In the genomic region with DNA sequence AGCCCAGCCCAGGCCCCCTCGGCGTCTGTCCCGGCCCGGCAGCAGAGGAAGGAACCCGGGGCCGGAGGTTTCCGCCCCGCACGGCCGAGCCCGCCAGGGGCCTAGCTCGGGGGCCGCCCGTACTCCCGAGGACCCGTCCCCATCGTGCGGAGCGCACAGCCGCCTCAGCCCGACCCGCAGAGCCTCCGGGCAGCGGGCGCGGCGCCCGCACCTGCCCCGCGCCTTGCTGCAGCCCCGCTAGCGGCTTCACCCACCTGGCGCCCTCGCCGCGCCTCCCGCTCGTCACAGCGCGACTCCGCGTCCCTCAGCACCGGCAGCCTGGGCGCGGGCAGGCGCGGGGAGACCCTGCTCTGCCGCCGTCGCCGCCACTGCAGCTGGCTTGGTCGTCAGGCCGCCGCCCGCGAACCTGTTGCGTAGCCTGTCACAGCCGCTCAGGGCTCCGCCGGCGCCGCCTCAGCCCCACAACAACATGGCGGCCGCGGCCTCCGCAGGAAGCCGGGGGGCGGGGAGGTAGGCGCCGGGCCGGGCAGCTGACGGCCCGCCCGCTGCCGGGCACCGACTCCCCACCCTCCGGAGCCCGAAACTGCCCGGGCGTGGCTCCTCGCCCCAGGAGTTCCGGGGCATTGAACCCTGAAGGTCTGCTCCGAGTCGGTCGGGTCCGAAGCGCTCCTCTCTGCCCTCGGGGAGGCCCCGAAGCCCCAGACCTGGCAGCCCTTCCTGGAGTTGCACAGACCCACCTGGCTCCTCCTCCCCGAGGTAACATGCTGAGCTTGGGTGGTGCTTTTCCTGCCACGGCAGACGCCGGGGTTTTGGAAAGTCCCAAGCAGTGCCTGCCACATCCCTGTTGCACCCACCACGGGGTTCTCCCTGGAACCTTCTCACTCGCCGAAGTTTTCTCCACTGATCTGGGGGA, we compare ENCODE assay signal across 8 cellular contexts. TPM values are rescaled to one million over a fixed set of nuclear protein-coding genes. Genes with fewer than 3 reads are reported as not detected.
DNase-seq lines count a peak whose midpoint lies in the region; ATAC-seq and TF ChIP-seq lines count a peak whose summit lies in the region.

A gene (minus strand): TSS at position 487 of the 913 bp plus-strand sequence. CDS start 32,454 bp downstream, outside the sequence.

- CTCF ChIA-PET in activated CD4-positive, alpha-beta T cell treated with anti-CD3 and anti-CD28 coated beads for 36 hours (lab: Charles Lee) = interaction anchor here (0.6 to 0.7 kb wide), 2 partner anchors 147 to 1198 kb away, joined by 3 to 4 read pairs; no protein-coding TSS in a partner anchor

- no peaks in the 10 kb centered on the region for H3K27me3 Mint-ChIP-seq in activated CD4-positive, alpha-beta T cell treated with anti-CD3 and anti-CD28 coated beads for 36 hours

- H3K4me1 Mint-ChIP-seq in activated CD4-positive, alpha-beta T cell treated with anti-CD3 and anti-CD28 coated beads for 36 hours = peaks cover 29% of the 10 kb centered on the region

- peak within 1 kb of the TSS; percentile 94 for H3K27ac Mint-ChIP-seq in activated CD4-positive, alpha-beta T cell treated with anti-CD3 and anti-CD28 coated beads for 36 hours

- H3K4me3 ChIP-seq in choroid plexus epithelial cell (ENCODE audit: low read depth, low read length) = peak within 1 kb of the TSS; percentile 81

- H3K4me3 Mint-ChIP-seq in activated CD4-positive, alpha-beta T cell treated with anti-CD3 and anti-CD28 coated beads for 36 hours = peak within 1 kb of the TSS; percentile 84

- DNase-seq in AG08396 (ENCODE audit: low spot score) (peak; percentile 89), NCI-H345 (lab: John Stamatoyannopoulos, UW) (peak; percentile 89), choroid plexus epithelial cell (ENCODE audit: low read depth) (peak; percentile 56), kidney tubule cell (ENCODE audit: low spot score) (peak; percentile 89)
- peak; percentile 90 for DNase-seq in activated CD4-positive, alpha-beta T cell treated with anti-CD3 and anti-CD28 coated beads for 36 hours
- peak; percentile 52 to 76 (median 68) for DNase-seq in stimulated activated CD4-positive, alpha-beta T cell treated with anti-CD3 and anti-CD28 coated beads, Interleukin-1b, Interleukin-23, amount 100 ng/mL, for 24 hours (ENCODE audit: low read depth in 4 of 4, low spot score in 1 of 4)

- POLR2A ChIA-PET in activated CD4-positive, alpha-beta T cell treated with anti-CD3 and anti-CD28 coated beads for 36 hours (lab: Charles Lee) = interaction anchor here (0.5 kb wide), 1 partner anchor 368 kb away, joined by 3 read pairs; no protein-coding TSS in a partner anchor

- no peak for TF ChIP-seq CTCF in choroid plexus epithelial cell (conservative IDR thresholded peaks at IDR 0.05; ENCODE audit: low read depth, low read length)

- intact Hi-C loops in activated CD4-positive, alpha-beta T cell treated with anti-CD3 and anti-CD28 coated beads for 36 hours (cut with DNase I, micrococcal nuclease) = loop anchor here in 1 of 2 experiments (1.0 to 2.0 kb wide), 7 partner anchors 45 to 682 kb away; a partner anchor contains a TSS

- ATAC-seq in GM18868 (IDR thresholded peaks at IDR 0.05; ENCODE audit: unreplicated experiment) (peak; percentile 84), HG03097 (IDR thresholded peaks at IDR 0.05; ENCODE audit: low FRiP score, unreplicated experiment) (peak; percentile 75)
- ATAC-seq in activated CD4-positive, alpha-beta T cell treated with anti-CD3 and anti-CD28 coated beads for 36 hours = peak; percentile 89

- H3K9me3 Mint-ChIP-seq in activated CD4-positive, alpha-beta T cell treated with anti-CD3 and anti-CD28 coated beads for 36 hours (ENCODE audit: low read depth) = no peaks in the 10 kb centered on the region

- peaks cover 5% of the 10 kb centered on the region for H3K36me3 Mint-ChIP-seq in activated CD4-positive, alpha-beta T cell treated with anti-CD3 and anti-CD28 coated beads for 36 hours (ENCODE audit: low read depth)

RNA-seq across cellular contexts. Expression of the gene that starts here (rescaled TPM):
- 10 to 100 TPM; 46.0 to 49.6 TPM for total RNA-seq in activated CD4-positive, alpha-beta T cell treated with anti-CD3 and anti-CD28 coated beads for 36 hours

Comparison
In these comparisons a context has a peak if more than half of its experiments do, and no peak if none do; other contexts are left out.
1. Peak in every context shown above with its lines: DNase-seq, ATAC-seq and H3K4me3 ChIP-seq.